In the genomic region with DNA sequence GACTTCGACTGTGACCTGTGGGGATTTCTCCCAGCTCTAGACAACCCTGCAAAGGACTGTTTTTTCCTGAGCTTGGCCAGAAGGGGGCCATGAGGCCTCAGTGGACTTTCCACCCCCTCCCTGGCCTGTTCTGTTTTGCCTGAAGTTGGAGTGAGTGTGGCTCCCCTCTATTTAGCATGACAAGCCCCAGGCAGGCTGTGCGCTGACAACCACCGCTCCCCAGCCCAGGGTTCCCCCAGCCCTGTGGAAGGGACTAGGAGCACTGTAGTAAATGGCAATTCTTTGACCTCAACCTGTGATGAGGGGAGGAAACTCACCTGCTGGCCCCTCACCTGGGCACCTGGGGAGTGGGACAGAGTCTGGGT, we compare ENCODE assay signal across 9 cellular contexts. TPM values are rescaled to one million over a fixed set of nuclear protein-coding genes. Genes with fewer than 3 reads are reported as not detected.
DNase-seq lines count a peak whose midpoint lies in the region; ATAC-seq, FAIRE-seq and TF ChIP-seq lines count a peak whose summit lies in the region.
"Had no signal": no experiment of that assay in that cellular context is flagged by ENCODE, and none has a peak within 500 bp of the region (broad histone marks: within the 10 kb centered on the region; RNA-seq: fewer than 3 reads in every experiment).

No MANE protein-coding gene starts in this region.

- intact Hi-C loops in kidney (cut with DNase I) = no loop called here
- intact Hi-C loops in transverse colon (cut with DNase I; ENCODE audit: low total_unique reads) = no loop called here

- TF ChIP-seq CTCF in HFF-Myc (IDR thresholded peaks at IDR 0.05; ENCODE audit: low read depth, low read length, missing control alignments) (peak; percentile 41), brain microvascular endothelial cell (IDR thresholded peaks at IDR 0.05; ENCODE audit: low read depth, low read length, missing control alignments) (peak; percentile 64), kidney (IDR thresholded peaks at IDR 0.05; ENCODE audit: borderline replicate concordance, extremely low read depth, insufficient read depth) (peak; percentile 23), transverse colon (IDR thresholded peaks at IDR 0.05) (no peak)

- FAIRE-seq in kidney (lab: Jason Lieb, UNC) = no peak

- DNase-seq in HFF-Myc (ENCODE audit: extremely low read depth, low read depth) = no peak
- no peak for DNase-seq in brain microvascular endothelial cell
- DNase-seq in kidney = peak; percentile 50
- no peak for DNase-seq in transverse colon
- no peak for DNase-seq in amygdala (lab: John Stamatoyannopoulos, UW)
- DNase-seq: NCI-H1417 treated with DMSO at 0.1 percent for 48 hours, T1000 had no signal

- H3K9ac ChIP-seq in kidney (ENCODE audit: low read length in 2 of 2) = no peak overlapping the region

- in situ Hi-C loops in brain microvascular endothelial cell (cut with HindIII; ENCODE audit: low pct_ligation_motif_present, low sequenced_read_pairs) = no loop called here
- in situ Hi-C loops in transverse colon (cut with MboI; ENCODE audit: low pct_ligation_motif_present in 1 of 4, low pct_unique_long_range_greater_than_20kb in 1 of 4, low sequenced_read_pairs in 3 of 4) = no loop called here

- H3K9me3 ChIP-seq in kidney (ENCODE audit: control insufficient read depth in 1 of 2, low read length in 2 of 2) (no peaks in the 10 kb centered on the region), transverse colon (no peaks in the 10 kb centered on the region)

- TF ChIP-seq EP300 in transverse colon (IDR thresholded peaks at IDR 0.05; ENCODE audit: low read depth) = no peak

- WGBS in transverse colon (ENCODE audit: low coverage in 1 of 2), 2 donors = 73% methylated on average over 3 of the region's 3 CpGs; no CpG with 5 or more reads in 1 of the 2 donors

- H3K27ac ChIP-seq in brain microvascular endothelial cell = no peak overlapping the region
- H3K27ac ChIP-seq in kidney (ENCODE audit: low read depth in 2 of 2, low read length in 2 of 2) = peak overlapping the region in 1 of 2 donors; percentile 60
- H3K27ac ChIP-seq in transverse colon = peak overlapping the region; percentile 54 to 81 (median 72)

- ATAC-seq in GM19397 (IDR thresholded peaks at IDR 0.05; ENCODE audit: unreplicated experiment) (no peak), GM21528 (IDR thresholded peaks at IDR 0.05; ENCODE audit: low FRiP score, unreplicated experiment) (no peak)

- no peaks in the 10 kb centered on the region for H3K36me3 ChIP-seq in brain microvascular endothelial cell (replicated peaks)
- H3K36me3 ChIP-seq in kidney (ENCODE audit: control insufficient read depth in 1 of 2, insufficient read depth in 2 of 2, low read length in 2 of 2) = no peaks in the 10 kb centered on the region
- H3K36me3 ChIP-seq in transverse colon = no peaks in the 10 kb centered on the region

- H3K4me3 ChIP-seq in HFF-Myc (replicated peaks; ENCODE audit: low read depth, low read length) = no peak overlapping the region
- no peak overlapping the region for H3K4me3 ChIP-seq in brain microvascular endothelial cell (ENCODE audit: low read depth, low read length)
- no peak overlapping the region for H3K4me3 ChIP-seq in kidney (ENCODE audit: low read length in 2 of 2)
- H3K4me3 ChIP-seq in transverse colon = no peak overlapping the region

- H3K4me1 ChIP-seq in kidney (ENCODE audit: control insufficient read depth in 1 of 2, insufficient read depth in 1 of 2, low read depth in 1 of 2, low read length in 2 of 2) (peaks cover 15 to 16% of the 10 kb centered on the region in 2 donors), transverse colon (peaks cover 11 to 24% (median 15%) of the 10 kb centered on the region in 4 donors)

- H3K27me3 ChIP-seq in brain microvascular endothelial cell (replicated peaks) = no peaks in the 10 kb centered on the region
- H3K27me3 ChIP-seq in transverse colon = peaks cover 3% of the 10 kb centered on the region

- no peak for TF ChIP-seq POLR2A in transverse colon (IDR thresholded peaks at IDR 0.05)

RNA-seq across cellular contexts. Expression of a gene that starts 19.3 kb away (rescaled TPM):
- total RNA-seq in kidney (13.2 TPM), transverse colon (10 to 100 TPM in 2 of 4 donors, 1 to 10 TPM in 2; 3.3 to 19.8 (median 8.2) TPM)
- 9.4 TPM for polyA plus RNA-seq in kidney (ENCODE audit: insufficient read depth, low read depth, low replicate concordance)

Comparison
In these comparisons a context has a peak if more than half of its experiments do, and no peak if none do; other contexts are left out.
1. CTCF ChIP-seq: peak in HFF-Myc (single experiment), brain microvascular endothelial cell (single experiment) and kidney (single experiment); none in transverse colon (0 of 5).